8 cellular contexts compared by ENCODE assay signal in genomic region chr1:26705788-26706237, GRCh38. TPM values are rescaled to one million over a fixed set of nuclear protein-coding genes. Genes with fewer than 3 reads are reported as not detected.
A peak's percentile ranks its signal among the peaks of the same experiment; 100 is the strongest.
DNase-seq lines count a peak whose midpoint lies in the region; ATAC-seq and TF ChIP-seq lines count a peak whose summit lies in the region.

No MANE protein-coding gene starts in this region.

- H3K4me3 ChIP-seq in BJ (ENCODE audit: low read depth, low read length) (no peak overlapping the region), HUES48 (ENCODE audit: low read depth, low read length) (no peak overlapping the region), mammary epithelial cell (replicated peaks in 1 of 3; ENCODE audit: insufficient read depth in 1 of 3, low read depth in 2 of 3, low read length in 3 of 3) (no peak overlapping the region), muscle layer of duodenum (ENCODE audit: low read depth in 1 of 2, low read length in 2 of 2) (peak overlapping the region in 1 of 2 donors; percentile 32)

- peak; percentile 90 for DNase-seq in BJ (ENCODE audit: low read depth)
- DNase-seq in mammary epithelial cell, result no peak
- no peak for DNase-seq in stimulated activated CD4-positive, alpha-beta T cell treated with anti-CD3 and anti-CD28 coated beads, Interleukin-4, amount 100 ng/mL, for 4 hours
- no peak for DNase-seq in germinal center (ENCODE audit: low spot score)
- DNase-seq in activated CD8-positive, alpha-beta memory T cell treated with anti-CD3 and anti-CD28 coated beads, Interleukin-2, amount 50 U/mL, for 48 hours, result no peak

- no peak overlapping the region for H2AFZ ChIP-seq in mammary epithelial cell (ENCODE audit: low read depth, low read length)

- no peak overlapping the region for H3K9ac ChIP-seq in HUES48 (ENCODE audit: low read depth, low read length)
- H3K9ac ChIP-seq in mammary epithelial cell (ENCODE audit: insufficient read depth, low read length), result no peak overlapping the region

- H3K27me3 ChIP-seq in BJ (ENCODE audit: control insufficient read depth, insufficient read depth, low read length) (no peaks in the 10 kb centered on the region), HUES48 (ENCODE audit: control insufficient read depth, insufficient read depth, low read length) (no peaks in the 10 kb centered on the region), mammary epithelial cell (ENCODE audit: insufficient read depth, low read length) (no peaks in the 10 kb centered on the region), muscle layer of duodenum (ENCODE audit: low read depth, low read length) (no peaks in the 10 kb centered on the region)

- whole genome bisulfite sequencing in mammary epithelial cell (ENCODE audit: low coverage, missing lambda C conversion rate), result 50% methylated on average over 1 of the region's 1 CpG

- H3K27ac ChIP-seq in HUES48 (ENCODE audit: low read depth, low read length) (peak overlapping the region; percentile 14), mammary epithelial cell (ENCODE audit: insufficient read depth, low read depth, low read length) (no peak overlapping the region), muscle layer of duodenum (ENCODE audit: low read length) (peak overlapping the region; percentile 74)

- CTCF ChIA-PET in BJ (lab: Yijun Ruan, JAX), result interaction anchor here (0.8 to 1.4 kb wide), 3 partner anchors 11 to 83 kb away, joined by 3 read pairs; partner anchors contain the start of gene PIGV
- CTCF ChIA-PET in mammary epithelial cell (lab: Charles Lee; ENCODE audit: low non-redundant PET), result no interaction called here

- in situ Hi-C loops in mammary epithelial cell (cut with MboI; ENCODE audit: low sequenced_read_pairs in 2 of 2), result no loop called here

- peaks cover 39% of the 10 kb centered on the region for H3K4me1 ChIP-seq in HUES48 (ENCODE audit: control insufficient read depth, insufficient read depth, low read length)
- H3K4me1 ChIP-seq in mammary epithelial cell (ENCODE audit: insufficient read depth, low read length), result peaks cover 51% of the 10 kb centered on the region
- peaks cover 42 to 73% of the 10 kb centered on the region in 2 donors for H3K4me1 ChIP-seq in muscle layer of duodenum (ENCODE audit: control insufficient read depth in 1 of 2, insufficient read depth in 2 of 2, low read length in 2 of 2)

- H3K9me3 ChIP-seq in HUES48 (ENCODE audit: control insufficient read depth, insufficient read depth, low read length) (no peaks in the 10 kb centered on the region), mammary epithelial cell (replicated peaks; ENCODE audit: insufficient read depth, low read length) (no peaks in the 10 kb centered on the region), muscle layer of duodenum (ENCODE audit: control insufficient read depth in 1 of 2, low read length in 2 of 2) (no peaks in the 10 kb centered on the region)

- TF ChIP-seq CTCF in BJ (IDR thresholded peaks at IDR 0.05; ENCODE audit: insufficient read depth, low read depth, low read length) (no peak), mammary epithelial cell (conservative IDR thresholded peaks at IDR 0.05 in 1 of 2, IDR thresholded peaks at IDR 0.05 in 1 of 2; ENCODE audit: extremely low read depth in 1 of 2, insufficient read depth in 1 of 2, low read depth in 1 of 2, low read length in 2 of 2) (no peak)

- dilution Hi-C loops in mammary epithelial cell (cut with HindIII; ENCODE audit: low sequenced_read_pairs), result no loop called here

- H4K20me1 ChIP-seq in mammary epithelial cell (ENCODE audit: insufficient read depth, low read length), result no peaks in the 10 kb centered on the region

- peak overlapping the region; percentile 13 for H3K4me2 ChIP-seq in mammary epithelial cell (ENCODE audit: insufficient read depth, low read depth, low read length)

- POLR2A ChIA-PET in BJ (lab: Charles Lee), result interaction anchor here (0.6 kb wide), 1 partner anchor 26 kb away, joined by 3 read pairs; no protein-coding TSS in a partner anchor

- no peak for ATAC-seq in GM19397 (IDR thresholded peaks at IDR 0.05; ENCODE audit: unreplicated experiment)

- H3K36me3 ChIP-seq in BJ (ENCODE audit: control insufficient read depth, insufficient read depth, low read length) (peaks cover 2% of the 10 kb centered on the region; the same call in 1 of the 2 replicates), HUES48 (ENCODE audit: control insufficient read depth, insufficient read depth, low read length) (peaks cover 21% of the 10 kb centered on the region; the same call in 1 of the 2 replicates), mammary epithelial cell (ENCODE audit: insufficient read depth, low read length) (peaks cover 4% of the 10 kb centered on the region), muscle layer of duodenum (ENCODE audit: control insufficient read depth in 1 of 2, insufficient read depth in 2 of 2, low read length in 2 of 2) (no peaks in the 10 kb centered on the region)

- H3K79me2 ChIP-seq in mammary epithelial cell (ENCODE audit: insufficient read depth, low read length), result peaks cover 100% of the 10 kb centered on the region

- BruUV-seq in mammary epithelial cell (replicated peaks; lab: Mats Ljungman, UMichigan), result no TSS peak

- intact Hi-C loops in mammary epithelial cell (cut with micrococcal nuclease), result no loop called here

RNA-seq across cellular contexts. Expression of gene ARID1A, which starts 10.0 kb away (rescaled TPM):
- polyA plus RNA-seq in BJ (2011; rRNA removed) (9.3 and 16.0 TPM in 2 replicates), mammary epithelial cell (16.1 TPM)
- 28.5 and 50.6 TPM in 2 replicates for polyA minus RNA-seq in BJ (2011; rRNA and poly(A)+ RNA removed)
- total RNA-seq in mammary epithelial cell, result 10 to 100 TPM; 29.7 to 50.4 TPM
- polyA minus RNA-seq in mammary epithelial cell, result 76.0 TPM
